Comparison of ENCODE assay signal across 8 cellular contexts in genomic region chr10:124791378-124792348, GRCh38. TPM values are rescaled to one million over a fixed set of nuclear protein-coding genes. Genes with fewer than 3 reads are reported as not detected.
DNase-seq lines count a peak whose midpoint lies in the region; TF ChIP-seq lines count a peak whose summit lies in the region.

EEF1AKMT2 (minus strand) TSS chr10:124791887; CDS start chr10:124791833, 54 bp downstream.

- peaks cover 2% of the 10 kb centered on the region for H3K27me3 Mint-ChIP-seq in neural progenitor cell (ENCODE audit: insufficient read depth, low read depth)

- DNase-seq in H4 (ENCODE audit: low spot score) (peak; percentile 69), SHP77 treated with DMSO at 0.1 percent for 48 hours (lab: John Stamatoyannopoulos, UW) (peak; percentile 62), fibroblast of villous mesenchyme (ENCODE audit: low read depth) (peak; percentile 86), neural progenitor cell (ENCODE audit: low spot score) (peak; percentile 96), stromal cell of bone marrow (ENCODE audit: low read depth) (peak; percentile 66)
- peak; percentile 94 for DNase-seq in activated effector memory CD4-positive, alpha-beta T cell treated with anti-CD3 and anti-CD28 coated beads, Interleukin-2, amount 50 U/mL, for 16 hours

- peak within 1 kb of the TSS; percentile 88 for H3K27ac ChIP-seq in neural progenitor cell

- H3K9me3 Mint-ChIP-seq in neural progenitor cell = no peaks in the 10 kb centered on the region

- no peaks in the 10 kb centered on the region for H3K27me3 ChIP-seq in neural progenitor cell

- H3K9me3 ChIP-seq in ES-I3 (ENCODE audit: control insufficient read depth, insufficient read depth, low read length) (no peaks in the 10 kb centered on the region), neural progenitor cell (ENCODE audit: low read depth) (no peaks in the 10 kb centered on the region)

- H3K4me1 ChIP-seq in ES-I3 (ENCODE audit: insufficient read depth, low read length) = no peaks in the 10 kb centered on the region
- H3K4me1 ChIP-seq in neural progenitor cell = peaks cover 4% of the 10 kb centered on the region

- H3K79me2 ChIP-seq in neural progenitor cell (ENCODE audit: low read depth) = peaks cover 34% of the 10 kb centered on the region

- peak within 1 kb of the TSS; percentile 96 for H3K4me3 Mint-ChIP-seq in neural progenitor cell

- peak within 1 kb of the TSS; percentile 86 for H3K4me2 ChIP-seq in neural progenitor cell

- peak within 1 kb of the TSS; percentile 94 for H2AFZ ChIP-seq in neural progenitor cell (replicated peaks)

- peaks cover 12% of the 10 kb centered on the region for H3K36me3 Mint-ChIP-seq in neural progenitor cell

- no peaks in the 10 kb centered on the region for H4K20me1 ChIP-seq in neural progenitor cell (ENCODE audit: low read depth)

- H3K4me1 Mint-ChIP-seq in neural progenitor cell = peaks cover 12% of the 10 kb centered on the region

- H3K36me3 ChIP-seq in ES-I3 (ENCODE audit: insufficient read depth, low read length) = no peaks in the 10 kb centered on the region
- H3K36me3 ChIP-seq in neural progenitor cell = no peaks in the 10 kb centered on the region

- H3K4me3 ChIP-seq in fibroblast of villous mesenchyme (ENCODE audit: low read depth, low read length) (peak within 1 kb of the TSS; percentile 89), neural progenitor cell (peak within 1 kb of the TSS; percentile 90)

- TF ChIP-seq CTCF in LNCAP (IDR thresholded peaks at IDR 0.05) (peak; percentile 38; the same call in 1 of the 2 replicates), fibroblast of villous mesenchyme (IDR thresholded peaks at IDR 0.05; ENCODE audit: insufficient read depth, low read depth, low read length) (peak; percentile 33), neural progenitor cell (IDR thresholded peaks at IDR 0.05) (peak; percentile 50)

- H3K9ac ChIP-seq in ES-I3 (ENCODE audit: low read depth, low read length) (peak within 1 kb of the TSS; percentile 94), neural progenitor cell (peak within 1 kb of the TSS; percentile 59)

- H3K27ac Mint-ChIP-seq in neural progenitor cell = peak within 1 kb of the TSS; percentile 99

- H3F3A ChIP-seq in neural progenitor cell (ENCODE audit: low read depth) = peaks cover 28% of the 10 kb centered on the region

RNA-seq across cellular contexts. Expression of gene EEF1AKMT2, which starts in this region (rescaled TPM):
- 22.8 and 32.3 TPM in 2 replicates for total RNA-seq in H4 (2014; rRNA removed; shearing (Covaris generic))
- total RNA-seq in fibroblast of villous mesenchyme (19.9 and 20.0 TPM in 2 replicates), neural progenitor cell (ENCODE audit: low replicate concordance) (41.0 and 41.8 TPM in 2 replicates)

Comparison
In these comparisons a context has a peak if more than half of its experiments do, and no peak if none do; other contexts are left out.
1. Peak in every context shown above with its lines: DNase-seq, H3K4me3 ChIP-seq and H3K27ac ChIP-seq.